In the genomic region with DNA sequence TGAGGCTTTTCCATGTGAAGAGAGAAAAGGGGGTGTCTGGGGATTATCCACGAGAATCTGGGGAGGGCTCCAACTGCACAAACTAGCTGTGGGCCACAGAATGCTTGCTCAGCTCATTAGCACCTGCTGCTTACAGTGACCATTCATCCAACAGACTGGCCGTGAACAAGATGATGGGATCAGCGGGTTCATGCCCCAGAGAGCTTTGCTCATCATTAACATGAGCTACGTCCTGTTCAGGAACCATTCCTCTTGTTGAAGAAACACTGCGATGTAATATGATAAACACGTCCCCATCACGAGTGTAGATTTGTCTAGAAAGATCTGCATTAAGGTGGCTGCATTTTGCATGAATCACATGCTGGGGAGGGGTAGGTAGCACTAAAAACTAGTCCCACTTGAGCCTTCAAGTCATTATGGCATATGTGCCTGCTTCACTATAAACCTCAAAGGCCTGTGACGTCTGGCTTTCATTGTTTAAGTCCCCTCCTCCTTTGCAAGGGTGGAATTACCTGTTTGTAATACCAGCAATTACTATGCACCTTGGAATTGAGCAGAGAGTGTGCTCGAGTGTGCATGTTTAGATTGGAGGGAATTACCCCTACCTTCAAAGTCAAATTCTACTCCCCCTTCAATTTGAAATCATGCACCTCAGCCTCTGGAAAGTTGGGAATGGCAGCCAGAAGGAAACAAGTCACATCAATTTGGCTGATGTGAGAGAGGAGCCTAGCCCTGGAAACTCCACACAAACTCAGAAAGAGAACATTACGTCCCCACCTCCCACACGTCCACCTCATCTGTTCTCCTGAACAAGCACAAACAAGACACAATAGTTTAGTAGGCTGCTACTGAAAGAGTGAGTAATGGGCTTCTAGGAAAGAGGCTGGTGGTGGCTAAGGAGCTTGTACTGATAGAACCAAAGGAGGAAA, we compare ENCODE assay signal across 8 cellular contexts. TPM values are rescaled to one million over a fixed set of nuclear protein-coding genes. Genes with fewer than 3 reads are reported as not detected.
DNase-seq lines count a peak whose midpoint lies in the region; ATAC-seq, FAIRE-seq and TF ChIP-seq lines count a peak whose summit lies in the region.

No MANE protein-coding gene starts in this region.

- DNase-seq in AG04450 (ENCODE audit: low read depth, low spot score) (no peak), OCI-LY7 (ENCODE audit: low spot score) (no peak), pancreas (no peak), RCC 7860 (ENCODE audit: low spot score) (no peak), amniotic stem cell (lab: John Stamatoyannopoulos, UW) (no peak)
- DNase-seq in central memory CD8-positive, alpha-beta T cell (ENCODE audit: low spot score in 2 of 2), result no peak

- POLR2A ChIA-PET in AG04450 (lab: Yijun Ruan, JAX), result interaction anchor here (0.6 kb wide), 1 partner anchor 154 kb away, joined by 3 read pairs; a partner anchor contains a TSS
- POLR2A ChIA-PET in OCI-LY7 (lab: Charles Lee), result interaction anchor here (0.6 kb wide), 1 partner anchor 81 kb away, joined by 5 read pairs; no protein-coding TSS in a partner anchor

- H3K9me3 Mint-ChIP-seq in central memory CD8-positive, alpha-beta T cell, result no peaks in the 10 kb centered on the region

- H3K4me1 ChIP-seq in OCI-LY7 (ENCODE audit: insufficient read depth, low read length, poor library complexity, severe bottlenecking), result peaks cover 33% of the 10 kb centered on the region
- H3K4me1 ChIP-seq in pancreas, result peaks cover 38 to 53% (median 52%) of the 10 kb centered on the region in 3 donors

- BruUV-seq in OCI-LY7 (replicated peaks; lab: Mats Ljungman, UMichigan), result no TSS peak

- peaks cover 26% of the 10 kb centered on the region for H3K36me3 Mint-ChIP-seq in central memory CD8-positive, alpha-beta T cell (ENCODE audit: insufficient read depth)

- TF ChIP-seq CTCF in AG04450 (IDR thresholded peaks at IDR 0.05; ENCODE audit: low read depth, low read length), result no peak
- TF ChIP-seq CTCF in OCI-LY7 (conservative IDR thresholded peaks at IDR 0.05; ENCODE audit: low read length), result no peak
- TF ChIP-seq CTCF in pancreas (IDR thresholded peaks at IDR 0.05), result no peak

- CTCF ChIA-PET in AG04450 (lab: Charles Lee) (no interaction called here), OCI-LY7 (lab: Charles Lee; ENCODE audit: unreplicated experiment) (no interaction called here)

- H3K4me3 ChIP-seq in AG04450 (ENCODE audit: low read depth, low read length), result no peak overlapping the region
- no peak overlapping the region for H3K4me3 ChIP-seq in OCI-LY7 (ENCODE audit: low read depth, low read length, poor library complexity, severe bottlenecking)
- no peak overlapping the region for H3K4me3 ChIP-seq in pancreas

- no peak overlapping the region for H3K4me3 Mint-ChIP-seq in central memory CD8-positive, alpha-beta T cell

- 30 to 39% methylated on average over 11 of the region's 11 CpGs for WGBS in pancreas, 2 donors

- peak overlapping the region; percentile 95 for H3K27ac Mint-ChIP-seq in central memory CD8-positive, alpha-beta T cell (ENCODE audit: low read depth)

- H3K36me3 ChIP-seq in OCI-LY7 (ENCODE audit: insufficient read depth, low read length), result peaks cover 70% of the 10 kb centered on the region
- peaks cover 0 to 20% (median 7%) of the 10 kb centered on the region in 3 donors for H3K36me3 ChIP-seq in pancreas

- H3K9me2 ChIP-seq in OCI-LY7 (ENCODE audit: insufficient read depth, low read length), result no peaks in the 10 kb centered on the region

- H3K79me2 ChIP-seq in OCI-LY7 (ENCODE audit: insufficient read depth, low read depth, low read length), result peaks cover 94% of the 10 kb centered on the region

- H3K27ac ChIP-seq in AG04450 (ENCODE audit: low read depth, low read length) (peak overlapping the region; percentile 31), OCI-LY7 (ENCODE audit: low read depth, low read length, poor library complexity, severe bottlenecking) (no peak overlapping the region), pancreas (peak overlapping the region; percentile 31 to 91 (median 58))

- peaks cover 64% of the 10 kb centered on the region for H3K4me1 Mint-ChIP-seq in central memory CD8-positive, alpha-beta T cell

- no peaks in the 10 kb centered on the region for H3K27me3 Mint-ChIP-seq in central memory CD8-positive, alpha-beta T cell

- intact Hi-C loops in OCI-LY7 (cut with micrococcal nuclease; ENCODE audit: unreplicated experiment), result no loop called here
- intact Hi-C loops in pancreas (cut with DNase I), result loop anchor here in 1 of 3 donors (10.0 kb wide), 1 partner anchor 281 kb away; no protein-coding TSS in a partner anchor

- H3K9me3 ChIP-seq in AG04450 (ENCODE audit: control insufficient read depth, insufficient read depth, low read length), result no peaks in the 10 kb centered on the region
- no peaks in the 10 kb centered on the region for H3K9me3 ChIP-seq in OCI-LY7 (ENCODE audit: low read length)
- no peaks in the 10 kb centered on the region for H3K9me3 ChIP-seq in pancreas

- FAIRE-seq in pancreas (lab: Jason Lieb, UNC), result no peak
- FAIRE-seq in RCC 7860 (lab: Jason Lieb, UNC), result no peak

- peak overlapping the region; percentile 100; the same call in 1 of the 2 replicates for H3K4me2 ChIP-seq in OCI-LY7 (ENCODE audit: low read length)

- H3K27me3 ChIP-seq in AG04450 (ENCODE audit: control insufficient read depth, insufficient read depth, low read length), result no peaks in the 10 kb centered on the region
- H3K27me3 ChIP-seq in pancreas, result no peaks in the 10 kb centered on the region

- H2AFZ ChIP-seq in OCI-LY7 (ENCODE audit: low read length), result no peak overlapping the region

- peaks cover 28% of the 10 kb centered on the region; the same call in 1 of the 2 replicates for H4K20me1 ChIP-seq in OCI-LY7 (ENCODE audit: insufficient read depth, low read length)

- no peak for ATAC-seq in central memory CD8-positive, alpha-beta T cell (replicated peaks; ENCODE audit: extremely low read depth, poor library complexity, severe bottlenecking)
- ATAC-seq in pancreas (no peak), HG02852 (IDR thresholded peaks at IDR 0.05; ENCODE audit: unreplicated experiment) (no peak), HG02623 (IDR thresholded peaks at IDR 0.05; ENCODE audit: unreplicated experiment) (no peak)

RNA-seq across cellular contexts. Expression of a gene that starts 3.7 kb away (rescaled TPM):
- polyA plus RNA-seq in AG04450 (2011; rRNA removed), result 5.9 and 8.9 TPM in 2 replicates
- 10.1 and 12.8 TPM in 2 replicates for polyA minus RNA-seq in AG04450 (2011; rRNA and poly(A)+ RNA removed)
- total RNA-seq in OCI-LY7 (2014; rRNA removed; shearing (Covaris generic)), result 7.4 and 9.8 TPM in 2 replicates
- 40.3 and 42.9 TPM in 2 replicates for total RNA-seq in OCI-LY7 (2022)
- total RNA-seq in pancreas, result 1 to 10 TPM; 3.3 to 7.2 (median 4.6) TPM
- polyA plus RNA-seq in pancreas, result 1 to 10 TPM; 2.4 to 4.4 TPM

RNA-seq across cellular contexts. Expression of a gene that starts 3.9 kb away (rescaled TPM):
- polyA plus RNA-seq in AG04450 (2011; rRNA removed), result 40.2 and 43.6 TPM in 2 replicates
- polyA minus RNA-seq in AG04450 (2011; rRNA and poly(A)+ RNA removed), result 32.3 and 36.1 TPM in 2 replicates
- total RNA-seq in OCI-LY7 (2014; rRNA removed; shearing (Covaris generic)), result 16.8 and 21.4 TPM in 2 replicates
- 27.8 and 33.1 TPM in 2 replicates for total RNA-seq in OCI-LY7 (2022)
- 10 to 100 TPM; 10.9 to 20.7 (median 16.8) TPM for total RNA-seq in pancreas
- polyA plus RNA-seq in pancreas, result 10 to 100 TPM in 1 of 2 donors, 1 to 10 TPM in 1; 7.3 to 10.3 TPM
